Comparison of ENCODE assay signal across 28 cellular contexts in genomic region chr22:45915151-45915550, GRCh38.
"Had no signal": no experiment of that assay in that cellular context is flagged by ENCODE, and none has a peak within 500 bp of the region (broad histone marks: within the 10 kb centered on the region; RNA-seq: fewer than 3 reads in every experiment).

No MANE protein-coding gene starts in this region.

- H3K9me3 ChIP-seq: ovary, psoas muscle, right lobe of liver, sigmoid colon, thoracic aorta, thyroid gland, vagina had no signal

- H3K36me3 ChIP-seq: ovary, right lobe of liver, sigmoid colon, stomach, thoracic aorta, thyroid gland, tibial nerve, upper lobe of left lung, vagina had no signal

- H3K9me3 Mint-ChIP-seq: natural killer cell treated with Interleukin-12 subunit alpha and Interleukin-12 subunit beta and Interleukin-15 and Interleukin-18, amount 100 ng/mL, for 72 hours had no signal

- H3K9ac ChIP-seq: parathyroid adenoma had no signal

- ATAC-seq: naive thymus-derived CD8-positive, alpha-beta T cell; natural killer cell treated with Interleukin-12 subunit alpha and Interleukin-12 subunit beta and Interleukin-15 and Interleukin-18, amount 100 ng/mL, for 72 hours; psoas muscle; right cardiac atrium; right lobe of liver; stimulated activated effector memory CD8-positive, alpha-beta T cell treated with anti-CD3 and anti-CD28 coated beads, Interleukin-12 subunit alpha, Interleukin-12 subunit beta, amount 100 ng/mL, for 72 hours; stimulated activated naive B cell treated with anti-CD40 and anti-IgM and Interleukin-4, amounts not matched to agents 10 μg/mL and 1 μg/mL and 100 μg/mL, for 72 hours had no signal

- H2AFZ ChIP-seq: parathyroid adenoma had no signal

- H3K4me1 ChIP-seq: right lobe of liver, sigmoid colon had no signal

- H3K36me3 Mint-ChIP-seq: natural killer cell treated with Interleukin-12 subunit alpha and Interleukin-12 subunit beta and Interleukin-15 and Interleukin-18, amount 100 ng/mL, for 72 hours; stimulated activated effector memory CD8-positive, alpha-beta T cell treated with anti-CD3 and anti-CD28 coated beads, Interleukin-12 subunit alpha, Interleukin-12 subunit beta, amount 100 ng/mL, for 72 hours; stimulated activated naive B cell treated with anti-CD40 and anti-IgM and Interleukin-4, amounts not matched to agents 10 μg/mL and 1 μg/mL and 100 μg/mL, for 72 hours had no signal

- H3K4me3 Mint-ChIP-seq: naive thymus-derived CD8-positive, alpha-beta T cell; natural killer cell treated with Interleukin-12 subunit alpha and Interleukin-12 subunit beta and Interleukin-15 and Interleukin-18, amount 100 ng/mL, for 72 hours; nephron progenitor cell; neural crest cell; stimulated activated effector memory CD8-positive, alpha-beta T cell treated with anti-CD3 and anti-CD28 coated beads, Interleukin-12 subunit alpha, Interleukin-12 subunit beta, amount 100 ng/mL, for 72 hours; stimulated activated naive B cell treated with anti-CD40 and anti-IgM and Interleukin-4, amounts not matched to agents 10 μg/mL and 1 μg/mL and 100 μg/mL, for 72 hours; stimulated activated naive CD8-positive, alpha-beta T cell treated with anti-CD3 and anti-CD28 coated beads, Interleukin-15, Interleukin-2, amounts not matched to agents 100 ng/mL and 50 ng/mL, for 24 hours had no signal

- DNase-seq: naive thymus-derived CD8-positive, alpha-beta T cell; nephron progenitor cell; occipital lobe; ovary; posterior cingulate gyrus; psoas muscle; right lobe of liver; sigmoid colon; small intestine; stimulated activated CD4-positive, alpha-beta T cell treated with anti-CD3 and anti-CD28 coated beads, Interleukin-15, amount 100 ng/mL, for 24 hours; stimulated activated CD4-positive, alpha-beta T cell treated with anti-CD3 and anti-CD28 coated beads, Interleukin-2, amount 100 ng/mL, for 24 hours; stimulated activated CD4-positive, alpha-beta T cell treated with anti-CD3 and anti-CD28 coated beads, Interleukin-2, amount 100 ng/mL, for 48 hours; stimulated activated CD4-positive, alpha-beta T cell treated with anti-CD3 and anti-CD28 coated beads, Interleukin-4, amount 100 ng/mL, for 24 hours; stimulated activated naive B cell treated with anti-CD40 and anti-IgM and Interleukin-4, amounts not matched to agents 10 μg/mL and 1 μg/mL and 100 μg/mL, for 72 hours; stimulated activated naive CD4-positive, alpha-beta T cell treated with Interleukin-2 at 50 U/mL for 16 hours; stomach; thyroid gland; trophoblast cell had no signal

- H3K79me2 ChIP-seq: parathyroid adenoma had no signal

- H3K4me3 ChIP-seq: ovary, psoas muscle, right lobe of liver, sigmoid colon, stomach, thoracic aorta, thyroid gland, tibial nerve, upper lobe of left lung, vagina had no signal

- H3K27me3 Mint-ChIP-seq: stimulated activated naive CD8-positive, alpha-beta T cell treated with anti-CD3 and anti-CD28 coated beads, Interleukin-15, Interleukin-2, amounts not matched to agents 100 ng/mL and 50 ng/mL, for 24 hours had no signal

- H3K27ac ChIP-seq: ovary, parathyroid adenoma, psoas muscle, right lobe of liver, sigmoid colon, stomach, thoracic aorta, thyroid gland, tibial nerve, upper lobe of left lung, vagina had no signal

- H3K27ac Mint-ChIP-seq: naive thymus-derived CD8-positive, alpha-beta T cell; natural killer cell treated with Interleukin-12 subunit alpha and Interleukin-12 subunit beta and Interleukin-15 and Interleukin-18, amount 100 ng/mL, for 72 hours; nephron progenitor cell; stimulated activated effector memory CD8-positive, alpha-beta T cell treated with anti-CD3 and anti-CD28 coated beads, Interleukin-12 subunit alpha, Interleukin-12 subunit beta, amount 100 ng/mL, for 72 hours; stimulated activated naive B cell treated with anti-CD40 and anti-IgM and Interleukin-4, amounts not matched to agents 10 μg/mL and 1 μg/mL and 100 μg/mL, for 72 hours; stimulated activated naive CD8-positive, alpha-beta T cell treated with anti-CD3 and anti-CD28 coated beads, Interleukin-15, Interleukin-2, amounts not matched to agents 100 ng/mL and 50 ng/mL, for 24 hours had no signal

- H3K27me3 ChIP-seq: ovary, right lobe of liver, thyroid gland, tibial nerve, upper lobe of left lung, vagina had no signal

- H3K4me1 Mint-ChIP-seq: neural crest cell had no signal
